Comparison of ENCODE assay signal across 12 cellular contexts in the genomic region with DNA sequence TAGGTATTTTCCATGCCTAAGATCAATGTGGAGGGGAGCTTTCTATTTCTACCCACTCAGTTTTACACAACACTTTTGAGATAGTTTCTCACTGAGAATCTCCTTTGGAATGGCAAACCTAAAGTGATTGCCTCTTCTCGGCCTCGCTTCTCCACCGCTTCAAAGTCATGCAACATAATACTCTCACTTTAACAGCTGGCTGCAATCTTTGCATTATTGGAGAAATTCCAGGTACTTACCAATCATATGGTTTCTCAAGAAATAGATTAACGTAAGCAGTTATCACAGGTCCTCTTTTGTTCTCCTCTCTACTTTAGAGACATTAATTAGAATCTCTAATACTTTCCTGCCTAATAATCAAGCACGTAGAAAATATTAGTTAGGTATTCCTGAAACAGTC. TPM values are rescaled to one million over a fixed set of nuclear protein-coding genes. Genes with fewer than 3 reads are reported as not detected.
DNase-seq lines count a peak whose midpoint lies in the region; ATAC-seq and TF ChIP-seq lines count a peak whose summit lies in the region.
"Had no signal": no experiment of that assay in that cellular context is flagged by ENCODE, and none has a peak within 500 bp of the region (broad histone marks: within the 10 kb centered on the region; RNA-seq: fewer than 3 reads in every experiment).

No MANE protein-coding gene starts in this region.

- in situ Hi-C loops in IMR-90 (cut with MboI; ENCODE audit: low sequenced_read_pairs) = no loop called here

- ATAC-seq in IMR-90 (ENCODE audit: low read depth) = no peak
- ATAC-seq in PC-3 = no peak
- peak; percentile 20 for ATAC-seq in left colon
- ATAC-seq in left ventricle myocardium superior = no peak

- H4K20me1 ChIP-seq in IMR-90 (ENCODE audit: insufficient read depth, low read length) (no peaks in the 10 kb centered on the region), PC-3 (ENCODE audit: low read length) (no peaks in the 10 kb centered on the region)
- H4K20me1 ChIP-seq: BLaER1 treated with 17β-estradiol and CSF1 and Interleukin-3, amounts not matched to agents 10 nM and 100 nM had no signal

- no peaks in the 10 kb centered on the region for H3K79me1 ChIP-seq in IMR-90 (ENCODE audit: low read depth in 1 of 2, low read length in 2 of 2)

- H3K4me3 ChIP-seq in IMR-90 (ENCODE audit: insufficient read depth, low read depth, low read length) (no peak overlapping the region), PC-3 (ENCODE audit: low read length) (no peak overlapping the region)
- H3K4me3 ChIP-seq: BLaER1 treated with 17β-estradiol and CSF1 and Interleukin-3, amounts not matched to agents 10 nM and 100 nM; GM23248 had no signal

- no peak overlapping the region for H4K5ac ChIP-seq in IMR-90 (ENCODE audit: low read depth, low read length)

- H2BK15ac ChIP-seq in IMR-90 (ENCODE audit: low read depth, low read length) = no peak overlapping the region

- no peaks in the 10 kb centered on the region for H3K9me1 ChIP-seq in IMR-90 (ENCODE audit: insufficient read depth, low read length)

- H2BK120ac ChIP-seq in IMR-90 (ENCODE audit: low read depth, low read length) = peak overlapping the region; percentile 37; the same call in 1 of the 2 replicates

- BruUV-seq in IMR-90 (replicated peaks; lab: Mats Ljungman, UMichigan) (no TSS peak), PC-3 (replicated peaks; lab: Mats Ljungman, UMichigan) (no TSS peak)

- H2BK20ac ChIP-seq in IMR-90 (ENCODE audit: low read depth, low read length) = no peak overlapping the region

- TF ChIP-seq POLR2A in IMR-90 (IDR thresholded peaks at IDR 0.05; ENCODE audit: low read depth, low read length) = no peak

- H3K23ac ChIP-seq in IMR-90 (ENCODE audit: low read depth, low read length) = no peak overlapping the region

- intact Hi-C loops in IMR-90 (cut with micrococcal nuclease) (no loop called here), PC-3 (cut with micrococcal nuclease) (loop anchor here (5.0 kb wide), 1 partner anchor 44 kb away; no protein-coding TSS in a partner anchor), left colon (cut with DNase I, micrococcal nuclease) (no loop called here), left ventricle myocardium superior (cut with micrococcal nuclease) (no loop called here)

- H3K9me2 ChIP-seq in PC-3 (replicated peaks; ENCODE audit: low read length) = no peaks in the 10 kb centered on the region

- H2BK5ac ChIP-seq in IMR-90 (ENCODE audit: low read depth, low read length, poor library complexity, severe bottlenecking) = peak overlapping the region; percentile 35

- H3K27me3 ChIP-seq in IMR-90 (ENCODE audit: control insufficient read depth, insufficient read depth, low read length) (no peaks in the 10 kb centered on the region; the same call in 1 of the 2 replicates), PC-3 (ENCODE audit: low read length) (no peaks in the 10 kb centered on the region)

- H3K36me3 ChIP-seq in IMR-90 (ENCODE audit: control insufficient read depth, insufficient read depth, low read length) (no peaks in the 10 kb centered on the region), PC-3 (ENCODE audit: low read depth, low read length) (no peaks in the 10 kb centered on the region)
- H3K36me3 ChIP-seq: BLaER1 treated with 17β-estradiol and CSF1 and Interleukin-3, amounts not matched to agents 10 nM and 100 nM had no signal

- H3K4me2 ChIP-seq in IMR-90 (ENCODE audit: low read depth, low read length) (no peak overlapping the region), PC-3 (ENCODE audit: low read length) (no peak overlapping the region)
- H3K4me2 ChIP-seq: BLaER1 treated with 17β-estradiol and CSF1 and Interleukin-3, amounts not matched to agents 10 nM and 100 nM had no signal

- no peaks in the 10 kb centered on the region for H3K9me3 ChIP-seq in IMR-90 (ENCODE audit: control insufficient read depth, insufficient read depth, low read length)
- H3K9me3 ChIP-seq in PC-3 (ENCODE audit: low read length) = no peaks in the 10 kb centered on the region
- H3K9me3 ChIP-seq: BLaER1 treated with 17β-estradiol and CSF1 and Interleukin-3, amounts not matched to agents 10 nM and 100 nM had no signal

- dilution Hi-C loops in IMR-90 (cut with HindIII; ENCODE audit: low sequenced_read_pairs, unreplicated experiment) = no loop called here

- no peak overlapping the region for H4K8ac ChIP-seq in IMR-90 (ENCODE audit: low read depth in 2 of 2, low read length in 2 of 2)

- H3K56ac ChIP-seq in IMR-90 (ENCODE audit: extremely low read depth, insufficient read depth, low read length) = no peak overlapping the region

- H3K27ac ChIP-seq in IMR-90 (ENCODE audit: insufficient read depth, low read length) = no peak overlapping the region
- H3K27ac ChIP-seq in PC-3 (ENCODE audit: low read length) = peak overlapping the region; percentile 95
- H3K27ac ChIP-seq in epithelial cell of prostate = peak overlapping the region; percentile 94
- H3K27ac ChIP-seq: BLaER1 treated with 17β-estradiol and CSF1 and Interleukin-3, amounts not matched to agents 10 nM and 100 nM; GM23248 had no signal

- no peak overlapping the region for H3K14ac ChIP-seq in IMR-90 (replicated peaks; ENCODE audit: low read depth, low read length)

- POLR2A ChIA-PET in IMR-90 (lab: Charles Lee; ENCODE audit: unreplicated experiment) = no interaction called here
- POLR2A ChIA-PET in PC-3 (lab: Charles Lee; ENCODE audit: unreplicated experiment) = no interaction called here

- no peak overlapping the region for H3K4ac ChIP-seq in IMR-90 (ENCODE audit: low read depth, low read length)

- H3K9ac ChIP-seq in IMR-90 (ENCODE audit: low read depth, low read length) (no peak overlapping the region), PC-3 (ENCODE audit: low read length) (no peak overlapping the region)
- H3K9ac ChIP-seq: BLaER1 treated with 17β-estradiol and CSF1 and Interleukin-3, amounts not matched to agents 10 nM and 100 nM; GM23248 had no signal

- CTCF ChIA-PET in IMR-90 (lab: Yijun Ruan, JAX) = no interaction called here
- CTCF ChIA-PET in PC-3 (lab: Charles Lee) = no interaction called here

- H3F3A ChIP-seq in PC-3 (ENCODE audit: low read length, unreplicated experiment) = peaks cover 4% of the 10 kb centered on the region

- DNase-seq in IMR-90 (peak; percentile 10), PC-3 (no peak), epithelial cell of prostate (ENCODE audit: low read depth, low spot score) (no peak), left colon (no peak), left ventricle myocardium superior (no peak), DMS153 (lab: John Stamatoyannopoulos, UW) (no peak)
- no peak for DNase-seq in activated naive CD4-positive, alpha-beta T cell (lab: John Stamatoyannopoulos, UW)
- DNase-seq: ACHN; CD4-positive, CD25-positive, alpha-beta regulatory T cell; GM23248 had no signal

- no peak overlapping the region for H3K18ac ChIP-seq in IMR-90 (ENCODE audit: low read depth, low read length)

- H2AFZ ChIP-seq in IMR-90 (replicated peaks; ENCODE audit: low read length, poor library complexity) = no peak overlapping the region
- no peak overlapping the region for H2AFZ ChIP-seq in PC-3 (ENCODE audit: low read length)
- H2AFZ ChIP-seq: GM23248 had no signal

- H3K4me1 ChIP-seq in IMR-90 (ENCODE audit: control insufficient read depth, insufficient read depth, low read length) (no peaks in the 10 kb centered on the region; the same call in 1 of the 2 replicates), PC-3 (ENCODE audit: insufficient read depth, low read length) (peaks cover 55% of the 10 kb centered on the region)

- H2AK9ac ChIP-seq in IMR-90 (replicated peaks; ENCODE audit: low read depth, low read length, poor library complexity) = no peak overlapping the region

- TF ChIP-seq CTCF in IMR-90 (conservative IDR thresholded peaks at IDR 0.05; ENCODE audit: low read depth, low read length) (no peak), PC-3 (conservative IDR thresholded peaks at IDR 0.05; ENCODE audit: low read depth, low read length) (no peak)

- H3K79me2 ChIP-seq in PC-3 (ENCODE audit: low read length) = no peaks in the 10 kb centered on the region

- no peak overlapping the region for H4K91ac ChIP-seq in IMR-90 (ENCODE audit: insufficient read depth, low read depth, low read length)

- H2AK5ac ChIP-seq in IMR-90 (ENCODE audit: low read depth, low read length) = 0 out of 2 replicates have a peak overlapping the region, but pooled peaks have one; percentile 30

- no CpG with 5 or more reads among the region's 5 CpGs for WGBS in IMR-90 (ENCODE audit: extremely low coverage in 2 of 2, insufficient read length in 1 of 2), 2 experiments

- no peak for TF ChIP-seq RAD21 in IMR-90 (IDR thresholded peaks at IDR 0.05; ENCODE audit: low read length)

TF ChIP-seq in IMR-90, 13 proteins besides CTCF, POLR2A, EP300 and RAD21 (continues in another document):
- TF ChIP-seq MAZ (IDR thresholded peaks at IDR 0.05; ENCODE audit: borderline replicate concordance, low read depth, low read length) (no peak), MXI1 (IDR thresholded peaks at IDR 0.05; ENCODE audit: borderline replicate concordance, low read depth, low read length) (no peak), CHD1 (IDR thresholded peaks at IDR 0.05; ENCODE audit: low read depth, low read length) (no peak), FOS (IDR thresholded peaks at IDR 0.05; ENCODE audit: low read depth, low read length) (no peak), CEBPB (IDR thresholded peaks at IDR 0.05; ENCODE audit: low read depth, low read length) (no peak)
- TF ChIP-seq, protein P1, sequence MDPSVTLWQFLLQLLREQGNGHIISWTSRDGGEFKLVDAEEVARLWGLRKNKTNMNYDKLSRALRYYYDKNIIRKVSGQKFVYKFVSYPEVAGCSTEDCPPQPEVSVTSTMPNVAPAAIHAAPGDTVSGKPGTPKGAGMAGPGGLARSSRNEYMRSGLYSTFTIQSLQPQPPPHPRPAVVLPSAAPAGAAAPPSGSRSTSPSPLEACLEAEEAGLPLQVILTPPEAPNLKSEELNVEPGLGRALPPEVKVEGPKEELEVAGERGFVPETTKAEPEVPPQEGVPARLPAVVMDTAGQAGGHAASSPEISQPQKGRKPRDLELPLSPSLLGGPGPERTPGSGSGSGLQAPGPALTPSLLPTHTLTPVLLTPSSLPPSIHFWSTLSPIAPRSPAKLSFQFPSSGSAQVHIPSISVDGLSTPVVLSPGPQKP (IDR thresholded peaks at IDR 0.05; ENCODE audit: borderline replicate concordance, low read depth, low read length) = no peak
- TF ChIP-seq, protein P2, sequence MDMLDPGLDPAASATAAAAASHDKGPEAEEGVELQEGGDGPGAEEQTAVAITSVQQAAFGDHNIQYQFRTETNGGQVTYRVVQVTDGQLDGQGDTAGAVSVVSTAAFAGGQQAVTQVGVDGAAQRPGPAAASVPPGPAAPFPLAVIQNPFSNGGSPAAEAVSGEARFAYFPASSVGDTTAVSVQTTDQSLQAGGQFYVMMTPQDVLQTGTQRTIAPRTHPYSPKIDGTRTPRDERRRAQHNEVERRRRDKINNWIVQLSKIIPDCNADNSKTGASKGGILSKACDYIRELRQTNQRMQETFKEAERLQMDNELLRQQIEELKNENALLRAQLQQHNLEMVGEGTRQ (IDR thresholded peaks at IDR 0.05; ENCODE audit: low read depth, low read length) = no peak

RNA-seq across cellular contexts. Expression of gene IL13RA2, which starts 3.7 kb away (rescaled TPM):
- total RNA-seq in IMR-90 (2012; rRNA removed) (under 0.01 and 0.28 TPM in 2 replicates), PC-3 (2014; rRNA removed) (3.4 and 8.1 TPM in 2 replicates), left colon (under 1 TPM; 0.34 to 0.95 TPM), left ventricle myocardium superior (not detected)
- polyA plus RNA-seq in IMR-90 (2012; rRNA removed) = 0.10 and 0.14 TPM in 2 replicates
- polyA plus RNA-seq in IMR-90 (2012; cell fraction: cytosol; rRNA removed) = not detected in 2 replicates
- not detected in 2 replicates for polyA plus RNA-seq in IMR-90 (2012; cell fraction: nucleus; rRNA removed; ENCODE audit: low replicate concordance)
- total RNA-seq: CD4-positive, CD25-positive, alpha-beta regulatory T cell; HT-29 had no signal
- polyA plus RNA-seq: CD4-positive, CD25-positive, alpha-beta regulatory T cell had no signal
